ENCODE assay signal across 1 cellular context in the genomic region with DNA sequence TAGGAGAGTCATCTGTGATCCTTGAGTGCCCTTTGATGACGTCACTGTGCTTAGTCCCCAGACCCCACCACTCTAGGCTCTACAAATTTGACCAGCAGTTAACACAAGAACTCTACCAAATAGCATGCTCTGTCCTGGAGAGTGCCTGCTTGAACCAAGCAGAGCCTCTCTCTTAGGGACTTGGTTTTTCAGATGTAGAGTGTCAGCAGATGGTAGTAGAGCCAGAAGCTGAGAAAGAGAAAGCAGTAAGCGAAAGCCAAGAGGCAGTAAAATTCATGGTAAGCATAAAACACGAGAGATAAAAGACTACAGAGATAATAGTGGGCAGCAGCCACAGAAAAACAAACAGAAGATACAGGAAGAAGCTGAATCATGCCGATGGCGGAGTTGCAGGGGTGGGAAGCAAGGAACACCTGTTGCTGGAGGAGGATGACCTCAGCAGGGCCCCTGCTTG.
TF ChIP-seq lines count a peak whose summit lies in the region.

No MANE protein-coding gene starts in this region.

TF ChIP-seq in HEK293, 187 proteins besides CTCF, POLR2A, EP300 and RAD21 (continued from another document and continues in another):
- TF ChIP-seq, protein P1, sequence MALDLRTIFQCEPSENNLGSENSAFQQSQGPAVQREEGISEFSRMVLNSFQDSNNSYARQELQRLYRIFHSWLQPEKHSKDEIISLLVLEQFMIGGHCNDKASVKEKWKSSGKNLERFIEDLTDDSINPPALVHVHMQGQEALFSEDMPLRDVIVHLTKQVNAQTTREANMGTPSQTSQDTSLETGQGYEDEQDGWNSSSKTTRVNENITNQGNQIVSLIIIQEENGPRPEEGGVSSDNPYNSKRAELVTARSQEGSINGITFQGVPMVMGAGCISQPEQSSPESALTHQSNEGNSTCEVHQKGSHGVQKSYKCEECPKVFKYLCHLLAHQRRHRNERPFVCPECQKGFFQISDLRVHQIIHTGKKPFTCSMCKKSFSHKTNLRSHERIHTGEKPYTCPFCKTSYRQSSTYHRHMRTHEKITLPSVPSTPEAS (tag by site-specific recombination; IDR thresholded peaks at IDR 0.05), result no peak
- TF ChIP-seq YY1 (tag by site-specific recombination; IDR thresholded peaks at IDR 0.05) (no peak), ZNF391 (tag by site-specific recombination; IDR thresholded peaks at IDR 0.05; ENCODE audit: borderline replicate concordance, low read depth) (no peak), ZNF596 (tag by site-specific recombination; IDR thresholded peaks at IDR 0.05) (no peak), IKZF3 (tag by site-specific recombination; IDR thresholded peaks at IDR 0.05) (no peak), ZNF174 (tag by site-specific recombination; IDR thresholded peaks at IDR 0.05) (no peak), ZNF792 (tag by site-specific recombination; IDR thresholded peaks at IDR 0.05) (no peak), GLIS1 (tag by site-specific recombination; IDR thresholded peaks at IDR 0.05) (no peak), ZNF112 (tag by site-specific recombination; IDR thresholded peaks at IDR 0.05) (no peak), ZNF544 (tag by site-specific recombination; IDR thresholded peaks at IDR 0.05) (no peak), SCRT1 (tag by site-specific recombination; IDR thresholded peaks at IDR 0.05; ENCODE audit: borderline replicate concordance) (peak; percentile 96), ZSCAN23 (tag by site-specific recombination; IDR thresholded peaks at IDR 0.05) (0 out of 2 replicates have a peak, but pooled peaks have one; percentile 28), SCRT2 (tag by site-specific recombination; IDR thresholded peaks at IDR 0.05) (peak; percentile 97), SALL2 (tag by site-specific recombination; IDR thresholded peaks at IDR 0.05; ENCODE audit: borderline replicate concordance) (no peak), KLF1 (tag by site-specific recombination; IDR thresholded peaks at IDR 0.05) (peak; percentile 38; the same call in 1 of the 2 replicates), ZNF354C (tag by site-specific recombination; IDR thresholded peaks at IDR 0.05; ENCODE audit: borderline replicate concordance, low read depth) (no peak), ZNF670 (tag by site-specific recombination; IDR thresholded peaks at IDR 0.05; ENCODE audit: low read depth) (no peak), ZNF221 (tag by site-specific recombination; IDR thresholded peaks at IDR 0.05; ENCODE audit: borderline replicate concordance) (no peak), ZNF843 (tag by site-specific recombination; IDR thresholded peaks at IDR 0.05) (peak; percentile 94), ZNF549 (tag by site-specific recombination; IDR thresholded peaks at IDR 0.05) (no peak), ZNF341 (tag by site-specific recombination; IDR thresholded peaks at IDR 0.05; ENCODE audit: low read depth) (no peak), ZNF132 (tag by site-specific recombination; IDR thresholded peaks at IDR 0.05; ENCODE audit: borderline replicate concordance) (no peak), ZNF157 (tag by site-specific recombination; IDR thresholded peaks at IDR 0.05) (no peak), ZNF140 (tag by site-specific recombination; IDR thresholded peaks at IDR 0.05) (no peak), ZNF791 (tag by site-specific recombination; IDR thresholded peaks at IDR 0.05) (no peak), BCL11B (tag by site-specific recombination; IDR thresholded peaks at IDR 0.05; ENCODE audit: low read depth) (no peak), ZNF16 (tag by site-specific recombination; IDR thresholded peaks at IDR 0.05; ENCODE audit: low read depth) (no peak), ZNF701 (tag by site-specific recombination; IDR thresholded peaks at IDR 0.05) (no peak), ZNF521 (tag by site-specific recombination; IDR thresholded peaks at IDR 0.05) (no peak), ZNF37A (tag by site-specific recombination; IDR thresholded peaks at IDR 0.05) (no peak), ZNF48 (tag by site-specific recombination; IDR thresholded peaks at IDR 0.05) (no peak), ZNF610 (tag by site-specific recombination; IDR thresholded peaks at IDR 0.05; ENCODE audit: borderline replicate concordance) (0 out of 2 replicates have a peak, but pooled peaks have one; percentile 44), ZNF624 (tag by site-specific recombination; IDR thresholded peaks at IDR 0.05) (no peak), ZNF324 (tag by site-specific recombination; IDR thresholded peaks at IDR 0.05) (no peak), ZNF416 (tag by site-specific recombination; IDR thresholded peaks at IDR 0.05) (no peak), ZNF473 (tag by site-specific recombination; IDR thresholded peaks at IDR 0.05) (no peak), ZNF311 (tag by site-specific recombination; IDR thresholded peaks at IDR 0.05; ENCODE audit: borderline replicate concordance) (no peak), ZNF266 (tag by site-specific recombination; IDR thresholded peaks at IDR 0.05; ENCODE audit: low read depth) (no peak), ZNF76 (tag by site-specific recombination; IDR thresholded peaks at IDR 0.05; ENCODE audit: borderline replicate concordance, low read depth) (no peak), ZNF514 (tag by site-specific recombination; IDR thresholded peaks at IDR 0.05) (no peak), MYNN (tag by site-specific recombination; IDR thresholded peaks at IDR 0.05; ENCODE audit: borderline replicate concordance) (no peak), ZNF585B (tag by site-specific recombination; IDR thresholded peaks at IDR 0.05) (no peak), ZNF830 (tag by site-specific recombination; IDR thresholded peaks at IDR 0.05; ENCODE audit: low read depth) (no peak), ZSCAN30 (tag by site-specific recombination; IDR thresholded peaks at IDR 0.05) (0 out of 2 replicates have a peak, but pooled peaks have one; percentile 44), ZNF302 (tag by site-specific recombination; IDR thresholded peaks at IDR 0.05; ENCODE audit: low read depth) (no peak), KLF8 (tag by site-specific recombination; IDR thresholded peaks at IDR 0.05) (no peak; the same call in 1 of the 2 replicates), HOXD13 (CRISPR knock-in tag; IDR thresholded peaks at IDR 0.05; ENCODE audit: borderline replicate concordance) (no peak), ZNF555 (tag by site-specific recombination; conservative IDR thresholded peaks at IDR 0.05) (no peak)
- TF ChIP-seq, protein P2, sequence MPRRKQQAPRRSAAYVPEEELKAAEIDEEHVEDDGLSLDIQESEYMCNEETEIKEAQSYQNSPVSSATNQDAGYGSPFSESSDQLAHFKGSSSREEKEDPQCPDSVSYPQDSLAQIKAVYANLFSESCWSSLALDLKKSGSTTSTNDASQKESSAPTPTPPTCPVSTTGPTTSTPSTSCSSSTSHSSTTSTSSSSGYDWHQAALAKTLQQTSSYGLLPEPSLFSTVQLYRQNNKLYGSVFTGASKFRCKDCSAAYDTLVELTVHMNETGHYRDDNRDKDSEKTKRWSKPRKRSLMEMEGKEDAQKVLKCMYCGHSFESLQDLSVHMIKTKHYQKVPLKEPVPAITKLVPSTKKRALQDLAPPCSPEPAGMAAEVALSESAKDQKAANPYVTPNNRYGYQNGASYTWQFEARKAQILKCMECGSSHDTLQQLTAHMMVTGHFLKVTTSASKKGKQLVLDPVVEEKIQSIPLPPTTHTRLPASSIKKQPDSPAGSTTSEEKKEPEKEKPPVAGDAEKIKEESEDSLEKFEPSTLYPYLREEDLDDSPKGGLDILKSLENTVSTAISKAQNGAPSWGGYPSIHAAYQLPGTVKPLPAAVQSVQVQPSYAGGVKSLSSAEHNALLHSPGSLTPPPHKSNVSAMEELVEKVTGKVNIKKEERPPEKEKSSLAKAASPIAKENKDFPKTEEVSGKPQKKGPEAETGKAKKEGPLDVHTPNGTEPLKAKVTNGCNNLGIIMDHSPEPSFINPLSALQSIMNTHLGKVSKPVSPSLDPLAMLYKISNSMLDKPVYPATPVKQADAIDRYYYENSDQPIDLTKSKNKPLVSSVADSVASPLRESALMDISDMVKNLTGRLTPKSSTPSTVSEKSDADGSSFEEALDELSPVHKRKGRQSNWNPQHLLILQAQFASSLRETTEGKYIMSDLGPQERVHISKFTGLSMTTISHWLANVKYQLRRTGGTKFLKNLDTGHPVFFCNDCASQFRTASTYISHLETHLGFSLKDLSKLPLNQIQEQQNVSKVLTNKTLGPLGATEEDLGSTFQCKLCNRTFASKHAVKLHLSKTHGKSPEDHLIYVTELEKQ (tag by site-specific recombination; IDR thresholded peaks at IDR 0.05; ENCODE audit: borderline replicate concordance), result peak; percentile 79; the same call in 1 of the 2 replicates
- TF ChIP-seq, protein P3, sequence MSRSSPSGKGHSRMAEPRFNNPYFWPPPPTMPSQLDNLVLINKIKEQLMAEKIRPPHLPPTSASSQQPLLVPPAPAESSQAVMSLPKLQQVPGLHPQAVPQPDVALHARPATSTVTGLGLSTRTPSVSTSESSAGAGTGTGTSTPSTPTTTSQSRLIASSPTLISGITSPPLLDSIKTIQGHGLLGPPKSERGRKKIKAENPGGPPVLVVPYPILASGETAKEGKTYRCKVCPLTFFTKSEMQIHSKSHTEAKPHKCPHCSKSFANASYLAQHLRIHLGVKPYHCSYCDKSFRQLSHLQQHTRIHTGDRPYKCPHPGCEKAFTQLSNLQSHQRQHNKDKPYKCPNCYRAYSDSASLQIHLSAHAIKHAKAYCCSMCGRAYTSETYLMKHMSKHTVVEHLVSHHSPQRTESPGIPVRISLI (tag by site-specific recombination; IDR thresholded peaks at IDR 0.05), result no peak
- TF ChIP-seq, protein P4, sequence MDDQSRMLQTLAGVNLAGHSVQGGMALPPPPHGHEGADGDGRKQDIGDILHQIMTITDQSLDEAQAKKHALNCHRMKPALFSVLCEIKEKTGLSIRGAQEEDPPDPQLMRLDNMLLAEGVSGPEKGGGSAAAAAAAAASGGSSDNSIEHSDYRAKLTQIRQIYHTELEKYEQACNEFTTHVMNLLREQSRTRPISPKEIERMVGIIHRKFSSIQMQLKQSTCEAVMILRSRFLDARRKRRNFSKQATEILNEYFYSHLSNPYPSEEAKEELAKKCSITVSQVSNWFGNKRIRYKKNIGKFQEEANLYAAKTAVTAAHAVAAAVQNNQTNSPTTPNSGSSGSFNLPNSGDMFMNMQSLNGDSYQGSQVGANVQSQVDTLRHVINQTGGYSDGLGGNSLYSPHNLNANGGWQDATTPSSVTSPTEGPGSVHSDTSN (CRISPR knock-in tag; IDR thresholded peaks at IDR 0.05), result no peak
- TF ChIP-seq, protein P5, sequence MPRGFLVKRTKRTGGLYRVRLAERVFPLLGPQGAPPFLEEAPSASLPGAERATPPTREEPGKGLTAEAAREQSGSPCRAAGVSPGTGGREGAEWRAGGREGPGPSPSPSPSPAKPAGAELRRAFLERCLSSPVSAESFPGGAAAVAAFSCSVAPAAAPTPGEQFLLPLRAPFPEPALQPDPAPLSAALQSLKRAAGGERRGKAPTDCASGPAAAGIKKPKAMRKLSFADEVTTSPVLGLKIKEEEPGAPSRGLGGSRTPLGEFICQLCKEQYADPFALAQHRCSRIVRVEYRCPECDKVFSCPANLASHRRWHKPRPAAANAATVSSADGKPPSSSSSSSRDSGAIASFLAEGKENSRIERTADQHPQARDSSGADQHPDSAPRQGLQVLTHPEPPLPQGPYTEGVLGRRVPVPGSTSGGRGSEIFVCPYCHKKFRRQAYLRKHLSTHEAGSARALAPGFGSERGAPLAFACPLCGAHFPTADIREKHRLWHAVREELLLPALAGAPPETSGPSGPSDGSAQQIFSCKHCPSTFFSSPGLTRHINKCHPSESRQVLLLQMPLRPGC (tag by site-specific recombination; IDR thresholded peaks at IDR 0.05), result peak; percentile 30; the same call in 1 of the 2 replicates
- TF ChIP-seq, protein P6, sequence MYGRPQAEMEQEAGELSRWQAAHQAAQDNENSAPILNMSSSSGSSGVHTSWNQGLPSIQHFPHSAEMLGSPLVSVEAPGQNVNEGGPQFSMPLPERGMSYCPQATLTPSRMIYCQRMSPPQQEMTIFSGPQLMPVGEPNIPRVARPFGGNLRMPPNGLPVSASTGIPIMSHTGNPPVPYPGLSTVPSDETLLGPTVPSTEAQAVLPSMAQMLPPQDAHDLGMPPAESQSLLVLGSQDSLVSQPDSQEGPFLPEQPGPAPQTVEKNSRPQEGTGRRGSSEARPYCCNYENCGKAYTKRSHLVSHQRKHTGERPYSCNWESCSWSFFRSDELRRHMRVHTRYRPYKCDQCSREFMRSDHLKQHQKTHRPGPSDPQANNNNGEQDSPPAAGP (tag by site-specific recombination; IDR thresholded peaks at IDR 0.05), result no peak
- TF ChIP-seq, protein P7, sequence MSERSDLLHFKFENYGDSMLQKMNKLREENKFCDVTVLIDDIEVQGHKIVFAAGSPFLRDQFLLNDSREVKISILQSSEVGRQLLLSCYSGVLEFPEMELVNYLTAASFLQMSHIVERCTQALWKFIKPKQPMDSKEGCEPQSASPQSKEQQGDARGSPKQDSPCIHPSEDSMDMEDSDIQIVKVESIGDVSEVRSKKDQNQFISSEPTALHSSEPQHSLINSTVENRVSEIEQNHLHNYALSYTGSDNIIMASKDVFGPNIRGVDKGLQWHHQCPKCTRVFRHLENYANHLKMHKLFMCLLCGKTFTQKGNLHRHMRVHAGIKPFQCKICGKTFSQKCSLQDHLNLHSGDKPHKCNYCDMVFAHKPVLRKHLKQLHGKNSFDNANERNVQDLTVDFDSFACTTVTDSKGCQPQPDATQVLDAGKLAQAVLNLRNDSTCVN (tag by site-specific recombination; optimal IDR thresholded peaks at IDR 0.05), result no peak
- TF ChIP-seq, protein P8, sequence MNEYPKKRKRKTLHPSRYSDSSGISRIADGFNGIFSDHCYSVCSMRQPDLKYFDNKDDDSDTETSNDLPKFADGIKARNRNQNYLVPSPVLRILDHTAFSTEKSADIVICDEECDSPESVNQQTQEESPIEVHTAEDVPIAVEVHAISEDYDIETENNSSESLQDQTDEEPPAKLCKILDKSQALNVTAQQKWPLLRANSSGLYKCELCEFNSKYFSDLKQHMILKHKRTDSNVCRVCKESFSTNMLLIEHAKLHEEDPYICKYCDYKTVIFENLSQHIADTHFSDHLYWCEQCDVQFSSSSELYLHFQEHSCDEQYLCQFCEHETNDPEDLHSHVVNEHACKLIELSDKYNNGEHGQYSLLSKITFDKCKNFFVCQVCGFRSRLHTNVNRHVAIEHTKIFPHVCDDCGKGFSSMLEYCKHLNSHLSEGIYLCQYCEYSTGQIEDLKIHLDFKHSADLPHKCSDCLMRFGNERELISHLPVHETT (tag by site-specific recombination; IDR thresholded peaks at IDR 0.05), result peak; percentile 52; the same call in 1 of the 2 replicates
- TF ChIP-seq, protein P9, sequence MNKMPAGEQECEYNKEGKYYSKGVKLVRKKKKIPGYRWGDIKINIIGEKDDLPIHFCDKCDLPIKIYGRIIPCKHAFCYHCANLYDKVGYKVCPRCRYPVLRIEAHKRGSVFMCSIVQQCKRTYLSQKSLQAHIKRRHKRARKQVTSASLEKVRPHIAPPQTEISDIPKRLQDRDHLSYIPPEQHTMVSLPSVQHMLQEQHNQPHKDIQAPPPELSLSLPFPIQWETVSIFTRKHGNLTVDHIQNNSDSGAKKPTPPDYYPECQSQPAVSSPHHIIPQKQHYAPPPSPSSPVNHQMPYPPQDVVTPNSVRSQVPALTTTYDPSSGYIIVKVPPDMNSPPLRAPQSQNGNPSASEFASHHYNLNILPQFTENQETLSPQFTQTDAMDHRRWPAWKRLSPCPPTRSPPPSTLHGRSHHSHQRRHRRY (tag by site-specific recombination; IDR thresholded peaks at IDR 0.05), result no peak
- TF ChIP-seq, protein P10, sequence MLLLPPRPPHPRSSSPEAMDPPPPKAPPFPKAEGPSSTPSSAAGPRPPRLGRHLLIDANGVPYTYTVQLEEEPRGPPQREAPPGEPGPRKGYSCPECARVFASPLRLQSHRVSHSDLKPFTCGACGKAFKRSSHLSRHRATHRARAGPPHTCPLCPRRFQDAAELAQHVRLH (tag by site-specific recombination; IDR thresholded peaks at IDR 0.05), result peak; percentile 96
